ENCODE assay signal across 1 cellular context in genomic region chr1:1757422-1758058, GRCh38.
TF ChIP-seq lines count a peak whose summit lies in the region.

No MANE protein-coding gene starts in this region.

TF ChIP-seq in A549, 52 proteins besides CTCF, POLR2A, EP300 and RAD21:
- TF ChIP-seq BHLHE40 (IDR thresholded peaks at IDR 0.05; ENCODE audit: low read depth, low read length) (no peak), PBX3 (IDR thresholded peaks at IDR 0.05) (no peak), CBX8 (IDR thresholded peaks at IDR 0.05) (no peak), RFX5 (IDR thresholded peaks at IDR 0.05) (no peak), CHD2 (IDR thresholded peaks at IDR 0.05; ENCODE audit: low read length, partially characterized antibody) (no peak), MYC (IDR thresholded peaks at IDR 0.05; ENCODE audit: borderline replicate concordance, low read length) (no peak), ATOH8 (CRISPR knock-in tag; IDR thresholded peaks at IDR 0.05; ENCODE audit: low read depth) (no peak), REST (IDR thresholded peaks at IDR 0.05) (no peak), POLR2AphosphoS2 (conservative IDR thresholded peaks at IDR 0.05; ENCODE audit: low read length) (no peak), KDM5A (IDR thresholded peaks at IDR 0.05) (no peak), CEBPB (IDR thresholded peaks at IDR 0.05) (no peak), RARB (CRISPR knock-in tag; IDR thresholded peaks at IDR 0.05) (no peak), NFE2L2 (conservative IDR thresholded peaks at IDR 0.05; ENCODE audit: low read length) (no peak), HOXA7 (CRISPR knock-in tag; IDR thresholded peaks at IDR 0.05) (no peak), MAFK (IDR thresholded peaks at IDR 0.05; ENCODE audit: partially characterized antibody) (no peak)
